ENCODE assay signal across 17 cellular contexts in the genomic region with DNA sequence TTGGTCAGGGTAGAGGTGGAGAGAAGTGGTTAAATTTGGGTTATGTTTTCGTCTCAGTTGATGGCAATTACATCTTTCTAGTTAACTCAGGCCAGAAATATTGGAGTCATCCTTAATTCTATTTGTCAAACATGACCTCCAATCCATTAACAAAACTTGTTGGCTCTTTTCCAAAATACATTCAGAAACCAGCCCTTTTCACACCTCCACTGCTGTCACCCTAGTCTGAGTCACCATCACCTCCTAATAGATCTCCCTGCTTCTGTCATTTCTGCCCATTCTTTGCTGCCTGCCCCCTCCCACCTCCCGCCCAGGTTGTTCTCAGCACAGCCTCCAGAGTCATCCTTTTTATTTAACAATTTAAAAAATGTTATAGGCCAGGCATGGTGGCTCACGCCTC. TPM values are rescaled to one million over a fixed set of nuclear protein-coding genes. Genes with fewer than 3 reads are reported as not detected.
DNase-seq lines count a peak whose midpoint lies in the region; ATAC-seq and TF ChIP-seq lines count a peak whose summit lies in the region.
"Had no signal": no experiment of that assay in that cellular context is flagged by ENCODE, and none has a peak within 500 bp of the region (broad histone marks: within the 10 kb centered on the region; RNA-seq: fewer than 3 reads in every experiment).

No MANE protein-coding gene starts in this region.

- no peaks in the 10 kb centered on the region for H3K9me3 Mint-ChIP-seq in IgD-negative memory B cell
- no peaks in the 10 kb centered on the region for H3K9me3 Mint-ChIP-seq in activated naive CD8-positive, alpha-beta T cell (ENCODE audit: low read depth)
- H3K9me3 Mint-ChIP-seq: naive B cell had no signal

- peaks cover 16 to 33% (median 30%) of the 10 kb centered on the region in 3 donors for H3K4me1 Mint-ChIP-seq in IgD-negative memory B cell
- H3K4me1 Mint-ChIP-seq in activated naive CD8-positive, alpha-beta T cell (ENCODE audit: low read depth): peaks cover 58% of the 10 kb centered on the region

- TF ChIP-seq CTCF in mucosa of descending colon (IDR thresholded peaks at IDR 0.05): no peak

- H3K4me3 ChIP-seq in mucosa of descending colon: no peak overlapping the region
- H3K4me3 ChIP-seq in H7 (ENCODE audit: insufficient read depth, low read depth, low read length): no peak overlapping the region
- H3K4me3 ChIP-seq: hepatocyte, sigmoid colon, SJCRH30, upper lobe of right lung had no signal

- H3K4me3 Mint-ChIP-seq in IgD-negative memory B cell: peak overlapping the region in 2 of 4 donors; percentile 39 to 60
- no peak overlapping the region for H3K4me3 Mint-ChIP-seq in activated naive CD8-positive, alpha-beta T cell

- peak overlapping the region in 2 of 3 donors; percentile 20 to 71 for H3K27ac Mint-ChIP-seq in IgD-negative memory B cell
- peak overlapping the region; percentile 41 for H3K27ac Mint-ChIP-seq in activated naive CD8-positive, alpha-beta T cell

- intact Hi-C loops in mucosa of descending colon (cut with DNase I, micrococcal nuclease): no loop called here

- no peaks in the 10 kb centered on the region; the same call in 1 of the 2 replicates for H3K27me3 ChIP-seq in H7 (ENCODE audit: control insufficient read depth, insufficient read depth, low read length)
- H3K27me3 ChIP-seq: hepatocyte, sigmoid colon, SJCRH30, upper lobe of right lung had no signal

- H3K36me3 ChIP-seq in mucosa of descending colon (ENCODE audit: low read depth) (no peaks in the 10 kb centered on the region), H7 (replicated peaks; ENCODE audit: control insufficient read depth, insufficient read depth, low read length) (no peaks in the 10 kb centered on the region; the same call in 1 of the 2 replicates)

- no peaks in the 10 kb centered on the region for H3K36me3 Mint-ChIP-seq in IgD-negative memory B cell
- H3K36me3 Mint-ChIP-seq in activated naive CD8-positive, alpha-beta T cell: peaks cover 8% of the 10 kb centered on the region

- peak; percentile 39 to 59 for ATAC-seq in activated CD4-positive, CD25-positive, alpha-beta regulatory T cell treated with anti-CD3 and anti-CD28 coated beads, Interleukin-2, amount 50 U/mL, for 24 hours
- no peak for ATAC-seq in HG02840 (IDR thresholded peaks at IDR 0.05; ENCODE audit: low FRiP score, unreplicated experiment)
- no peak for ATAC-seq in mucosa of descending colon
- ATAC-seq: upper lobe of right lung had no signal

- H3K27me3 Mint-ChIP-seq in IgD-negative memory B cell: peaks cover 3% of the 10 kb centered on the region
- H3K27me3 Mint-ChIP-seq in activated naive CD8-positive, alpha-beta T cell: no peaks in the 10 kb centered on the region
- H3K27me3 Mint-ChIP-seq: naive B cell had no signal

- H3K9me3 ChIP-seq in mucosa of descending colon: no peaks in the 10 kb centered on the region
- H3K9me3 ChIP-seq: Caco-2, sigmoid colon, SJCRH30, upper lobe of right lung had no signal

- DNase-seq in activated CD4-positive, CD25-positive, alpha-beta regulatory T cell treated with anti-CD3 and anti-CD28 coated beads, Interleukin-2, amount 50 U/mL, for 72 hours: no peak
- peak; percentile 30 for DNase-seq in stimulated activated CD4-positive, alpha-beta T cell treated with anti-CD3 and anti-CD28 coated beads, Interleukin-2, amount 100 ng/mL, for 4 hours (ENCODE audit: low read depth)
- DNase-seq in mucosa of descending colon: no peak
- no peak for DNase-seq in H7
- DNase-seq: Caco-2, HCEC 1CT, Kasumi-1, naive B cell, NCI-H2081 treated with DMSO at 0.1 percent for 48 hours, sigmoid colon, SJCRH30, upper lobe of right lung had no signal

- H3K4me1 ChIP-seq in mucosa of descending colon (ENCODE audit: low read depth): peaks cover 27% of the 10 kb centered on the region

RNA-seq across cellular contexts. Expression of gene ABCF1, which starts 3.0 kb away (rescaled TPM):
- 33.7 TPM for polyA plus RNA-seq in IgD-negative memory B cell
- 10 to 100 TPM; 43.0 to 56.0 (median 45.8) TPM for total RNA-seq in mucosa of descending colon
- 52.1 and 55.7 TPM in 2 replicates for total RNA-seq in H7 (2014; rRNA removed; shearing (Covaris generic))

RNA-seq across cellular contexts. Expression of gene PRR3, which starts 11.2 kb away (rescaled TPM):
- polyA plus RNA-seq in IgD-negative memory B cell: 8.8 TPM
- total RNA-seq in mucosa of descending colon: 1 to 10 TPM; 4.6 to 9.7 (median 5.9) TPM
- 14.3 and 14.7 TPM in 2 replicates for total RNA-seq in H7 (2014; rRNA removed; shearing (Covaris generic))

RNA-seq across cellular contexts. Expression of gene GNL1, which starts 12.0 kb away (rescaled TPM):
- polyA plus RNA-seq in IgD-negative memory B cell: 46.1 TPM
- total RNA-seq in mucosa of descending colon: 10 to 100 TPM; 37.8 to 48.1 (median 45.9) TPM
- 59.0 and 78.4 TPM in 2 replicates for total RNA-seq in H7 (2014; rRNA removed; shearing (Covaris generic))

RNA-seq across cellular contexts. Expression of gene PPP1R10, which starts 48.8 kb away (rescaled TPM):
- 28.0 TPM for polyA plus RNA-seq in IgD-negative memory B cell
- total RNA-seq in mucosa of descending colon: 10 to 100 TPM; 68.5 to 80.3 (median 79.2) TPM
- 47.3 and 62.3 TPM in 2 replicates for total RNA-seq in H7 (2014; rRNA removed; shearing (Covaris generic))

RNA-seq across cellular contexts. Expression of gene MRPS18B, which starts 49.4 kb away (rescaled TPM):
- 146 TPM for polyA plus RNA-seq in IgD-negative memory B cell
- 10 to 100 TPM; 38.2 to 63.7 (median 51.1) TPM for total RNA-seq in mucosa of descending colon
- 112 and 121 TPM in 2 replicates for total RNA-seq in H7 (2014; rRNA removed; shearing (Covaris generic))

Comparison
In these comparisons a context has a peak if more than half of its experiments do, and no peak if none do; other contexts are left out.
1. ATAC-seq: peak in activated CD4-positive, CD25-positive, alpha-beta regulatory T cell treated with anti-CD3 and anti-CD28 coated beads, Interleukin-2, amount 50 U/mL, for 24 hours (2 of 2); none in HG02840 (single experiment) and mucosa of descending colon (single experiment).